15 cellular contexts compared by ENCODE assay signal in the genomic region with DNA sequence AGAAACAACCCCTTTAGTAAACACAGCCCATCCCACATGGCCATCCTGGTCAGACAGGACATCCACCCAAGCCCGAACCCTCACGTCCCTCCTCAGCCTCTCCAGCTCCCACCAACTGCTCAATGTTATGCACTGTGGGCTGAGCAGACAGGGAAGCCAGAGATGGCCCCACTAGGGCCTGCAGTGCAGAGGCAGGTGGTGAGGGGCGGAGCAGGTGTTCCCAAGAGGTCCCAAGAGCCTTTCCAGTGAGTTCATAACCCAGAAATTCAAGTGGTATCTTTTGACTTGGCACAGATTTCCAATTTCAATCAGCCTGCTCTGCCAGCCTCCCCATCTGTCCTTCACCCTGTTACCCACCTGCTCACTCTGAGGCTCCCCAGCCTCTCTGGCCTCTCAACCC.
DNase-seq lines count a peak whose midpoint lies in the region; ATAC-seq and TF ChIP-seq lines count a peak whose summit lies in the region.
"Had no signal": no experiment of that assay in that cellular context is flagged by ENCODE, and none has a peak within 500 bp of the region (broad histone marks: within the 10 kb centered on the region; RNA-seq: fewer than 3 reads in every experiment).

No MANE protein-coding gene starts in this region.

- no peak overlapping the region for H3K4me3 ChIP-seq in neural progenitor cell
- H3K4me3 ChIP-seq: tibial nerve had no signal

- H3F3A ChIP-seq in neural progenitor cell (ENCODE audit: low read depth) = no peaks in the 10 kb centered on the region

- H3K27me3 Mint-ChIP-seq in neural progenitor cell (ENCODE audit: insufficient read depth, low read depth) = no peaks in the 10 kb centered on the region
- H3K27me3 Mint-ChIP-seq: activated CD4-positive, alpha-beta memory T cell treated with anti-CD3 and anti-CD28 coated beads for 36 hours; progenitor cell of endocrine pancreas had no signal

- TF ChIP-seq CTCF in neural progenitor cell (IDR thresholded peaks at IDR 0.05) = no peak

- H2AFZ ChIP-seq in neural progenitor cell (replicated peaks) = no peak overlapping the region

- peaks cover 4% of the 10 kb centered on the region for H3K9me3 Mint-ChIP-seq in neural progenitor cell
- H3K9me3 Mint-ChIP-seq: activated CD4-positive, alpha-beta memory T cell treated with anti-CD3 and anti-CD28 coated beads for 36 hours had no signal

- no peak overlapping the region for H3K9ac ChIP-seq in neural progenitor cell

- peaks cover 2% of the 10 kb centered on the region for H3K4me1 Mint-ChIP-seq in neural progenitor cell

- H3K36me3 ChIP-seq in neural progenitor cell = no peaks in the 10 kb centered on the region
- H3K36me3 ChIP-seq: neutrophil, tibial nerve had no signal

- H3K9me3 ChIP-seq in neural progenitor cell (ENCODE audit: low read depth) = no peaks in the 10 kb centered on the region
- H3K9me3 ChIP-seq: neutrophil, tibial nerve had no signal

- ATAC-seq in GM19023 (IDR thresholded peaks at IDR 0.05; ENCODE audit: unreplicated experiment) = no peak

- no peaks in the 10 kb centered on the region for H3K79me2 ChIP-seq in neural progenitor cell (ENCODE audit: low read depth)

- no peaks in the 10 kb centered on the region for H3K36me3 Mint-ChIP-seq in neural progenitor cell
- H3K36me3 Mint-ChIP-seq: activated CD4-positive, alpha-beta memory T cell treated with anti-CD3 and anti-CD28 coated beads for 36 hours had no signal

- H3K27ac Mint-ChIP-seq in neural progenitor cell = no peak overlapping the region
- H3K27ac Mint-ChIP-seq: activated CD4-positive, alpha-beta memory T cell treated with anti-CD3 and anti-CD28 coated beads for 36 hours; progenitor cell of endocrine pancreas had no signal

- H4K20me1 ChIP-seq in neural progenitor cell (ENCODE audit: low read depth) = no peaks in the 10 kb centered on the region

- H3K4me2 ChIP-seq in neural progenitor cell = no peak overlapping the region

- no peak overlapping the region for H3K4me3 Mint-ChIP-seq in neural progenitor cell
- H3K4me3 Mint-ChIP-seq: activated CD4-positive, alpha-beta memory T cell treated with anti-CD3 and anti-CD28 coated beads for 36 hours had no signal

- no peaks in the 10 kb centered on the region for H3K27me3 ChIP-seq in neural progenitor cell
- H3K27me3 ChIP-seq: neutrophil, tibial nerve had no signal

- no peak overlapping the region for H3K27ac ChIP-seq in neural progenitor cell
- H3K27ac ChIP-seq: neutrophil, tibial nerve had no signal

- DNase-seq in DMS79 (lab: John Stamatoyannopoulos, UW) = peak; percentile 36
- DNase-seq in NCI-H1105 (lab: John Stamatoyannopoulos, UW) = peak; percentile 47
- DNase-seq in NCI-H2171 (lab: John Stamatoyannopoulos, UW) = peak; percentile 96
- peak; percentile 45 for DNase-seq in islet precursor cell
- no peak for DNase-seq in neural progenitor cell (ENCODE audit: low spot score)
- no peak for DNase-seq in activated CD4-positive, alpha-beta T cell treated with anti-CD3 and anti-CD28 coated beads, Interleukin-2, amount 50 U/mL, for 48 hours
- no peak for DNase-seq in NK-92 treated with Interleukin-12 subunit alpha and Interleukin-12 subunit beta, amount 100 ng/mL, for 24 hours (lab: John Stamatoyannopoulos, UW)
- DNase-seq: activated CD4-positive, alpha-beta memory T cell treated with anti-CD3 and anti-CD28 coated beads for 36 hours; activated gamma-delta T cell; stimulated activated CD8-positive, alpha-beta memory T cell treated with anti-CD3 and anti-CD28 coated beads, Interleukin-4, amount 100 ng/mL, for 48 hours; T-helper 9 cell had no signal

- no peaks in the 10 kb centered on the region for H3K4me1 ChIP-seq in neural progenitor cell

Comparison
In these comparisons a context has a peak if more than half of its experiments do, and no peak if none do; other contexts are left out.
1. DNase-seq: peak in DMS79 (single experiment), NCI-H1105 (single experiment), NCI-H2171 (single experiment) and islet precursor cell (single experiment); none in neural progenitor cell (single experiment), activated CD4-positive, alpha-beta T cell treated with anti-CD3 and anti-CD28 coated beads, Interleukin-2, amount 50 U/mL, for 48 hours (0 of 2) and NK-92 treated with Interleukin-12 subunit alpha and Interleukin-12 subunit beta, amount 100 ng/mL, for 24 hours (single experiment).